23 cellular contexts compared by ENCODE assay signal in the genomic region with DNA sequence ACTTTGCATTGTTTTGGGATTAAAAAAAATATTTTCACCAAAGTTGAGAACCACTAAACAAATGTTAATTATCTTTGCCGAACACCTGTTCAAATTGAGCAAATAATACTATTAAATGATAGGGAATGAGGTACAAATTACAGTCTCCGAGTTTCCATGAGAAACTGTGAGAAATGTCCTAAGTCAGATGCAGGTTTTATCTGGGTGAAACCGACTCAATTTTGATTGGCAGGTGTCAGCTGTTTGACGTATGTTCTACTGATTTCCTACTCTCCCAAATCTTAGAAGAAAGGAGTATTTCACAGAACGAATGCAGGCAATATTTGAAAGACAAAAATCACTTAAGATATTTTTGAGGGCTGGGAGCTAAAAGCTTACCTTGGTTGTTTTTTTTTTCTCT.
DNase-seq lines count a peak whose midpoint lies in the region; ATAC-seq, FAIRE-seq and TF ChIP-seq lines count a peak whose summit lies in the region.
"Had no signal": no experiment of that assay in that cellular context is flagged by ENCODE, and none has a peak within 500 bp of the region (broad histone marks: within the 10 kb centered on the region; RNA-seq: fewer than 3 reads in every experiment).

No MANE protein-coding gene starts in this region.

- no TSS peak for BruUV-seq in K562 (replicated peaks; lab: Mats Ljungman, UMichigan)

- H3K4me1 ChIP-seq in A549 (peaks cover 24% of the 10 kb centered on the region), K562 (replicated peaks in 1 of 2; ENCODE audit: control insufficient read depth in 2 of 2, insufficient read depth in 2 of 2, low read length in 2 of 2) (peaks cover 0 to 9% of the 10 kb centered on the region in 2 experiments; a peak in 3 of 5 replicates)
- H3K4me1 ChIP-seq: BE2C, BLaER1 had no signal

- H2AFZ ChIP-seq in K562 (ENCODE audit: low read depth, low read length) = no peak overlapping the region
- H2AFZ ChIP-seq in neural cell (ENCODE audit: low read depth, low read length) = no peak overlapping the region

- H3K4me2 ChIP-seq in A549 = peak overlapping the region; percentile 39; the same call in 1 of the 3 replicates
- no peak overlapping the region for H3K4me2 ChIP-seq in K562 (ENCODE audit: insufficient read depth, low read length)
- no peak overlapping the region for H3K4me2 ChIP-seq in neural cell (ENCODE audit: low read length)
- H3K4me2 ChIP-seq: BLaER1 had no signal

- H3K4me3 ChIP-seq in A549 (no peak overlapping the region), K562 (no peak overlapping the region), neural cell (ENCODE audit: low read length) (no peak overlapping the region)
- H3K4me3 ChIP-seq: BLaER1 had no signal

- CTCF ChIA-PET in A549 (lab: Yijun Ruan, JAX) = interaction anchor here (0.6 kb wide), 1 partner anchor 1058 kb away, joined by 4 read pairs; no protein-coding TSS in a partner anchor
- CTCF ChIA-PET in HEK293T (lab: Yijun Ruan, JAX) = no interaction called here
- CTCF ChIA-PET in K562 (lab: Yijun Ruan, JAX; ENCODE audit: low intra/inter-chr PET ratio) = no interaction called here

- H3K79me2 ChIP-seq in K562 (ENCODE audit: control insufficient read depth, insufficient read depth, low read length) = no peaks in the 10 kb centered on the region
- no peaks in the 10 kb centered on the region for H3K79me2 ChIP-seq in neural cell (replicated peaks; ENCODE audit: insufficient read depth, low read length)

- POLR2A ChIA-PET in A549 (lab: Yijun Ruan, JAX) (no interaction called here), HEK293T (lab: Yijun Ruan, JAX) (no interaction called here), K562 (lab: Yijun Ruan, JAX) (no interaction called here)

- TF ChIP-seq POLR2A in A549 (IDR thresholded peaks at IDR 0.05; ENCODE audit: low read length) (no peak), K562 (conservative IDR thresholded peaks at IDR 0.05) (no peak)

- no peak for ATAC-seq in A549
- ATAC-seq in K562 = no peak
- no peak for ATAC-seq in HG02623 (IDR thresholded peaks at IDR 0.05; ENCODE audit: unreplicated experiment)

- WGBS in A549 (ENCODE audit: missing lambda C conversion rate) = 61% methylated on average over 5 of the region's 5 CpGs
- WGBS in K562 (ENCODE audit: insufficient coverage, low coverage, missing lambda C conversion rate) = 0% methylated on average over 5 of the region's 5 CpGs

- no peak for DNase-seq in A549 (ENCODE audit: low read depth in 1 of 2, low spot score in 1 of 2)
- no peak for DNase-seq in HEK293T (ENCODE audit: extremely low spot score)
- DNase-seq in K562 (ENCODE audit: extremely low read depth in 1 of 4, low spot score in 3 of 4) = peak in 1 of 4 experiments; percentile 16
- no peak for DNase-seq in cortex of kidney (lab: John Stamatoyannopoulos, UW)
- no peak for DNase-seq in nucleus accumbens (lab: John Stamatoyannopoulos, UW)
- DNase-seq in KBM-7 = no peak
- DNase-seq: ACHN; BE2C; C1 segment of cervical spinal cord; CD4-positive, alpha-beta memory T cell; CD4-positive, CD25-positive, alpha-beta regulatory T cell; CD8-positive, alpha-beta memory T cell; COR-L47; DMS153; DMS79 treated with DMSO at 0.1 percent for 48 hours; GF-D8 had no signal

- intact Hi-C loops in K562 (cut with micrococcal nuclease) = no loop called here

- FAIRE-seq in A549 (lab: Jason Lieb, UNC) (no peak), K562 (lab: Jason Lieb, UNC) (no peak)
- FAIRE-seq: G401.6, GM12891, GM19239 had no signal

- in situ Hi-C loops in K562 (cut with MboI) = no loop called here
- in situ Hi-C loops in KBM-7 (cut with MboI; ENCODE audit: low pct_unique_long_range_greater_than_20kb, low sequenced_read_pairs) = no loop called here

- no peak for TF ChIP-seq CTCF in A549 (IDR thresholded peaks at IDR 0.05)
- TF ChIP-seq CTCF in K562 (IDR thresholded peaks at IDR 0.05 in 2 of 3, conservative IDR thresholded peaks at IDR 0.05 in 1 of 3; ENCODE audit: insufficient read depth in 2 of 3, low read depth in 1 of 3, low read length in 3 of 3) = no peak
- TF ChIP-seq CTCF in neural cell (IDR thresholded peaks at IDR 0.05; ENCODE audit: poor library complexity, severe bottlenecking) = no peak

- TF ChIP-seq EP300 in A549 (IDR thresholded peaks at IDR 0.05) = no peak
- TF ChIP-seq EP300 in K562 (IDR thresholded peaks at IDR 0.05; ENCODE audit: low read length) = no peak
- TF ChIP-seq EP300 in neural cell (conservative IDR thresholded peaks at IDR 0.05; ENCODE audit: poor library complexity, severe bottlenecking) = peak; percentile 57

- H4K20me1 ChIP-seq in K562 (replicated peaks; ENCODE audit: control insufficient read depth, insufficient read depth, low read length) = no peaks in the 10 kb centered on the region
- H4K20me1 ChIP-seq in neural cell (ENCODE audit: insufficient read depth) = no peaks in the 10 kb centered on the region
- H4K20me1 ChIP-seq: BLaER1 had no signal

- H3K9ac ChIP-seq in K562 (ENCODE audit: insufficient read depth in 1 of 2, low read depth in 2 of 2, low read length in 2 of 2) (no peak overlapping the region), neural cell (ENCODE audit: low read length) (no peak overlapping the region)
- H3K9ac ChIP-seq: BLaER1 had no signal

- H3K27me3 ChIP-seq in K562 (ENCODE audit: control insufficient read depth in 2 of 2, insufficient read depth in 2 of 2, low read length in 2 of 2) (no peaks in the 10 kb centered on the region), neural cell (ENCODE audit: insufficient read depth, low read depth, low read length) (no peaks in the 10 kb centered on the region)
- H3K27me3 ChIP-seq: BE2C, BLaER1 had no signal

- no peaks in the 10 kb centered on the region for H3K9me2 ChIP-seq in neural cell (ENCODE audit: insufficient read depth, low read length)

- H3K27ac ChIP-seq in A549 (no peak overlapping the region; a peak in 1 of 6 replicates), K562 (ENCODE audit: extremely low read depth, low read depth, low read length) (no peak overlapping the region), neural cell (ENCODE audit: low read length) (peak overlapping the region; percentile 13)
- H3K27ac ChIP-seq: 22Rv1, BLaER1 had no signal

- TF ChIP-seq RAD21 in A549 (conservative IDR thresholded peaks at IDR 0.05 in 1 of 2, IDR thresholded peaks at IDR 0.05 in 1 of 2) (no peak), K562 (CRISPR knock-in tag; conservative IDR thresholded peaks at IDR 0.05 in 1 of 2, IDR thresholded peaks at IDR 0.05 in 1 of 2) (no peak), neural cell (conservative IDR thresholded peaks at IDR 0.05) (no peak)

- H3K9me3 ChIP-seq in A549 = 0 out of 3 replicates have a peak, but pooled peaks cover 4% of the 10 kb centered on the region
- no peaks in the 10 kb centered on the region for H3K9me3 ChIP-seq in K562 (replicated peaks; ENCODE audit: control insufficient read depth, insufficient read depth, low read depth, low read length)
- H3K9me3 ChIP-seq in neural cell (ENCODE audit: low read length) = no peaks in the 10 kb centered on the region
- H3K9me3 ChIP-seq: BE2C, BLaER1 had no signal

- H3F3A ChIP-seq in neural cell (ENCODE audit: insufficient read depth, low read length, poor library complexity, severe bottlenecking) = peaks cover 5% of the 10 kb centered on the region

- no peaks in the 10 kb centered on the region for H3K9me1 ChIP-seq in K562 (ENCODE audit: control insufficient read depth, insufficient read depth, low read length)

- no peaks in the 10 kb centered on the region for H3K36me3 ChIP-seq in K562 (ENCODE audit: control insufficient read depth, insufficient read depth, low read length)
- no peaks in the 10 kb centered on the region for H3K36me3 ChIP-seq in neural cell (ENCODE audit: insufficient read depth, low read length)
- H3K36me3 ChIP-seq: BE2C, BLaER1 had no signal

TF ChIP-seq in A549, 52 proteins besides CTCF, POLR2A, EP300 and RAD21 (continues in another document):
- no peak for TF ChIP-seq CHD4 (IDR thresholded peaks at IDR 0.05; ENCODE audit: borderline replicate concordance)
- TF ChIP-seq USF2 (IDR thresholded peaks at IDR 0.05) = no peak

TF ChIP-seq in HEK293T, 16 proteins besides CTCF, POLR2A, EP300 and RAD21:
- TF ChIP-seq, protein P1, sequence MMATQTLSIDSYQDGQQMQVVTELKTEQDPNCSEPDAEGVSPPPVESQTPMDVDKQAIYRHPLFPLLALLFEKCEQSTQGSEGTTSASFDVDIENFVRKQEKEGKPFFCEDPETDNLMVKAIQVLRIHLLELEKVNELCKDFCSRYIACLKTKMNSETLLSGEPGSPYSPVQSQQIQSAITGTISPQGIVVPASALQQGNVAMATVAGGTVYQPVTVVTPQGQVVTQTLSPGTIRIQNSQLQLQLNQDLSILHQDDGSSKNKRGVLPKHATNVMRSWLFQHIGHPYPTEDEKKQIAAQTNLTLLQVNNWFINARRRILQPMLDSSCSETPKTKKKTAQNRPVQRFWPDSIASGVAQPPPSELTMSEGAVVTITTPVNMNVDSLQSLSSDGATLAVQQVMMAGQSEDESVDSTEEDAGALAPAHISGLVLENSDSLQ (IDR thresholded peaks at IDR 0.05) = peak; percentile 29; the same call in 1 of the 2 replicates
- TF ChIP-seq SUZ12 (IDR thresholded peaks at IDR 0.05) = no peak
- TF ChIP-seq HDGF (IDR thresholded peaks at IDR 0.05; ENCODE audit: borderline replicate concordance) = no peak

TF ChIP-seq in K562, 482 proteins besides CTCF, POLR2A, EP300 and RAD21 (continues in another document):
- TF ChIP-seq ZNF436 (CRISPR knock-in tag; IDR thresholded peaks at IDR 0.05) (no peak), GABPB1 (CRISPR knock-in tag; IDR thresholded peaks at IDR 0.05) (no peak), ZNF224 (CRISPR knock-in tag; IDR thresholded peaks at IDR 0.05) (no peak)

TF ChIP-seq in neural cell, 6 proteins besides CTCF, POLR2A, EP300 and RAD21 (continues in another document):
- TF ChIP-seq POLR2AphosphoS5 (IDR thresholded peaks at IDR 0.05) = no peak
